ENCODE assay signal across 8 cellular contexts in the genomic region with DNA sequence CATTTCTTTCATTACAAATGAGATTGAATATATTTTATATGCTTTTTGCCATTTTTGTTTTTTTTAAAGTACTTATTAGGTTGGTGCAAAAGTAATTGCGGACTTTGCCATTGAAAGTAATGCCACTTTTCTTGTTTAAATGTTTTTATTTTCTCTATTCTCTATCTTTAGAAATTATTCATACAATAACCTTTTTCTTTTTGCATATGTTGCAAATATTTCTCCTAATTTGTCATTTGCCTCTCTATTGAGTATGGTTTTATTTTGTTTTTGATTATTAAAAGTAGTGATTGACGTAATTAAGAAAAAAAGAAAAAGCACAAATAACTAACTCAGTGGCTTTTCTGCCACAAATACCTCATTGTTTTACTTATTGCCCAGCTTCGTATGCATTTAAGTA.
"Had no signal": no experiment of that assay in that cellular context is flagged by ENCODE, and none has a peak within 500 bp of the region (broad histone marks: within the 10 kb centered on the region; RNA-seq: fewer than 3 reads in every experiment).

No MANE protein-coding gene starts in this region.

- FAIRE-seq: H1, H54, HTR-8/SVneo had no signal

- ATAC-seq: GM23338 had no signal

- H2AFZ ChIP-seq: GM23338 had no signal

- H3K27ac Mint-ChIP-seq: GM23338, H9, IgD-negative memory B cell had no signal

- H3K4me3 Mint-ChIP-seq: GM23338, H9 had no signal

- H3K9me3 Mint-ChIP-seq: GM23338, H9, IgD-negative memory B cell had no signal

- H3K36me3 Mint-ChIP-seq: IgD-negative memory B cell had no signal

- H3K4me1 Mint-ChIP-seq: GM23338, H9, IgD-negative memory B cell had no signal

- DNase-seq: H9, HCEC 1CT, KG1 had no signal

- H3K4me2 ChIP-seq: GM23338 had no signal

- H3K4me3 ChIP-seq: GM23338 had no signal
